ENCODE assay signal across 1 cellular context in the genomic region with DNA sequence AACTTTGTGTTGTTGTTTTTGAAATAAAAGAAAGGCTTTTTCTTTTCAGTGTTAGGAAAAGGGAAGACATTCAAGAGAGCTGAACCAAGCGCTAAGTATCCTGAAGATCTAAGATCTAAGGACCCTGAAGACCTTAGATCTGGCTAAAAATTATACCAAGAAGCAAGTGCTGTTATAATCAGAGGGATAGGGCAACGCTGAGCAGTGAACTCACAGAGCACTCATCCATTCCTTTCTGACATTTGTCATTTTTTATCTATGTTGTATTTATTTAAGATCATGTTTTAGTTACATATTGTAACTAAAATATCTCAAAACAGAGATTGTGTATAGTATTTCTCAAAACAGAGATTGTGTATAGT.
TF ChIP-seq lines count a peak whose summit lies in the region.

No MANE protein-coding gene starts in this region.

TF ChIP-seq in SK-N-SH, 30 proteins besides CTCF, POLR2A, EP300 and RAD21 (continued from another document):
- TF ChIP-seq, protein P1, sequence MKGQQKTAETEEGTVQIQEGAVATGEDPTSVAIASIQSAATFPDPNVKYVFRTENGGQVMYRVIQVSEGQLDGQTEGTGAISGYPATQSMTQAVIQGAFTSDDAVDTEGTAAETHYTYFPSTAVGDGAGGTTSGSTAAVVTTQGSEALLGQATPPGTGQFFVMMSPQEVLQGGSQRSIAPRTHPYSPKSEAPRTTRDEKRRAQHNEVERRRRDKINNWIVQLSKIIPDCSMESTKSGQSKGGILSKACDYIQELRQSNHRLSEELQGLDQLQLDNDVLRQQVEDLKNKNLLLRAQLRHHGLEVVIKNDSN (IDR thresholded peaks at IDR 0.05; ENCODE audit: borderline replicate concordance, low read depth): no peak
- TF ChIP-seq GATA2 (CRISPR knock-in tag; IDR thresholded peaks at IDR 0.05) (no peak), CHD2 (IDR thresholded peaks at IDR 0.05; ENCODE audit: low read length, partially characterized antibody) (no peak), RXRA (IDR thresholded peaks at IDR 0.05; ENCODE audit: borderline replicate concordance, low read depth) (no peak), FOSL2 (IDR thresholded peaks at IDR 0.05; ENCODE audit: borderline replicate concordance, low read depth) (no peak), POLR2AphosphoS5 (IDR thresholded peaks at IDR 0.05; ENCODE audit: low read depth, low read length) (no peak), TCF12 (IDR thresholded peaks at IDR 0.05) (no peak), MXI1 (IDR thresholded peaks at IDR 0.05; ENCODE audit: low read depth, low read length) (no peak)
- TF ChIP-seq, protein P2, sequence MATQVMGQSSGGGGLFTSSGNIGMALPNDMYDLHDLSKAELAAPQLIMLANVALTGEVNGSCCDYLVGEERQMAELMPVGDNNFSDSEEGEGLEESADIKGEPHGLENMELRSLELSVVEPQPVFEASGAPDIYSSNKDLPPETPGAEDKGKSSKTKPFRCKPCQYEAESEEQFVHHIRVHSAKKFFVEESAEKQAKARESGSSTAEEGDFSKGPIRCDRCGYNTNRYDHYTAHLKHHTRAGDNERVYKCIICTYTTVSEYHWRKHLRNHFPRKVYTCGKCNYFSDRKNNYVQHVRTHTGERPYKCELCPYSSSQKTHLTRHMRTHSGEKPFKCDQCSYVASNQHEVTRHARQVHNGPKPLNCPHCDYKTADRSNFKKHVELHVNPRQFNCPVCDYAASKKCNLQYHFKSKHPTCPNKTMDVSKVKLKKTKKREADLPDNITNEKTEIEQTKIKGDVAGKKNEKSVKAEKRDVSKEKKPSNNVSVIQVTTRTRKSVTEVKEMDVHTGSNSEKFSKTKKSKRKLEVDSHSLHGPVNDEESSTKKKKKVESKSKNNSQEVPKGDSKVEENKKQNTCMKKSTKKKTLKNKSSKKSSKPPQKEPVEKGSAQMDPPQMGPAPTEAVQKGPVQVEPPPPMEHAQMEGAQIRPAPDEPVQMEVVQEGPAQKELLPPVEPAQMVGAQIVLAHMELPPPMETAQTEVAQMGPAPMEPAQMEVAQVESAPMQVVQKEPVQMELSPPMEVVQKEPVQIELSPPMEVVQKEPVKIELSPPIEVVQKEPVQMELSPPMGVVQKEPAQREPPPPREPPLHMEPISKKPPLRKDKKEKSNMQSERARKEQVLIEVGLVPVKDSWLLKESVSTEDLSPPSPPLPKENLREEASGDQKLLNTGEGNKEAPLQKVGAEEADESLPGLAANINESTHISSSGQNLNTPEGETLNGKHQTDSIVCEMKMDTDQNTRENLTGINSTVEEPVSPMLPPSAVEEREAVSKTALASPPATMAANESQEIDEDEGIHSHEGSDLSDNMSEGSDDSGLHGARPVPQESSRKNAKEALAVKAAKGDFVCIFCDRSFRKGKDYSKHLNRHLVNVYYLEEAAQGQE (IDR thresholded peaks at IDR 0.05; ENCODE audit: low read depth, low read length): no peak
- TF ChIP-seq, protein P3, sequence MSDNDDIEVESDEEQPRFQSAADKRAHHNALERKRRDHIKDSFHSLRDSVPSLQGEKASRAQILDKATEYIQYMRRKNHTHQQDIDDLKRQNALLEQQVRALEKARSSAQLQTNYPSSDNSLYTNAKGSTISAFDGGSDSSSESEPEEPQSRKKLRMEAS (IDR thresholded peaks at IDR 0.05; ENCODE audit: low read depth): no peak
